In the genomic region with DNA sequence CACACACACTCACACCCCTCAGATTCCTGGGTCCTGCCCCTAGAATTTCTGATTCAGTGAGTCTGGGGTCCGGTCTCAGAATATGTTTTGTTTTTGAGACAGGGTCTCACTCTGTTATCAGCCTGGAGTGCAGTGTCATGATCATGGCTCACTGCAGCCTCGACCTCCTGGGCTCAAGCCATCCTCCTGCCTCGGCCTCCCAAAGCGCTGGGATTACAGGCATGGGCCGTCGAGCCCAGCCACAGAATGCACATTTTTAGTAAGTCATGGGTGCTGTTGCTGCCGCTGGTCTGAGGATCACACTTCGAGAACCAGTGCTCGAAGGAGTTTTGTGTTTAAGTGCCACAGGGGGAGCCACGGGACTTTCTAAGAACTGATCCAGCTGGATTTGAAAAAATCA, we compare ENCODE assay signal across 21 cellular contexts. TPM values are rescaled to one million over a fixed set of nuclear protein-coding genes. Genes with fewer than 3 reads are reported as not detected.
DNase-seq lines count a peak whose midpoint lies in the region; ATAC-seq, FAIRE-seq and TF ChIP-seq lines count a peak whose summit lies in the region.
"Had no signal": no experiment of that assay in that cellular context is flagged by ENCODE, and none has a peak within 500 bp of the region (broad histone marks: within the 10 kb centered on the region; RNA-seq: fewer than 3 reads in every experiment).

No MANE protein-coding gene starts in this region.

- in situ Hi-C loops in HepG2 (cut with HindIII; ENCODE audit: extremely low pct_ligation_motif_present, low pct_unique_long_range_greater_than_20kb), result no loop called here

- POLR2A ChIA-PET in HepG2 (lab: Yijun Ruan, JAX), result no interaction called here

- CTCF ChIA-PET in HepG2 (lab: Yijun Ruan, JAX; ENCODE audit: low intra/inter-chr PET ratio, low total read pairs), result no interaction called here

- H3K27ac Mint-ChIP-seq in T-helper 1 cell treated with Interleukin-12 subunit alpha and Interleukin-12 subunit beta and Interleukin-4 antibody, amounts not matched to agents 30 μg/mL and 1 μg/mL, for 36 hours, result peak overlapping the region; percentile 65
- H3K27ac Mint-ChIP-seq: CD4-positive, alpha-beta T cell had no signal

- H3K36me3 Mint-ChIP-seq in T-helper 1 cell treated with Interleukin-12 subunit alpha and Interleukin-12 subunit beta and Interleukin-4 antibody, amounts not matched to agents 30 μg/mL and 1 μg/mL, for 36 hours (ENCODE audit: low read depth), result peaks cover 1% of the 10 kb centered on the region

- no peak overlapping the region for H3K4me3 Mint-ChIP-seq in T-helper 1 cell treated with Interleukin-12 subunit alpha and Interleukin-12 subunit beta and Interleukin-4 antibody, amounts not matched to agents 30 μg/mL and 1 μg/mL, for 36 hours
- H3K4me3 Mint-ChIP-seq: CD4-positive, alpha-beta T cell had no signal

- H3K9ac ChIP-seq in HepG2 (ENCODE audit: insufficient read depth, low read depth, low read length), result no peak overlapping the region
- H3K9ac ChIP-seq: GM23248 had no signal

- H3K36me3 ChIP-seq in HepG2 (replicated peaks in 1 of 2; ENCODE audit: control insufficient read depth in 1 of 2, insufficient read depth in 2 of 2, low read length in 2 of 2) (peaks cover 37 to 82% of the 10 kb centered on the region in 2 experiments), spleen (no peaks in the 10 kb centered on the region), WERI-Rb-1 (no peaks in the 10 kb centered on the region)
- H3K36me3 ChIP-seq: HAP-1 had no signal

- H3K9me3 Mint-ChIP-seq in T-helper 1 cell treated with Interleukin-12 subunit alpha and Interleukin-12 subunit beta and Interleukin-4 antibody, amounts not matched to agents 30 μg/mL and 1 μg/mL, for 36 hours, result peaks cover 3% of the 10 kb centered on the region
- H3K9me3 Mint-ChIP-seq: CD4-positive, alpha-beta T cell had no signal

- H3K4me2 ChIP-seq in HepG2 (ENCODE audit: low read depth, low read length), result no peak overlapping the region
- H3K4me2 ChIP-seq: A549 had no signal

- TF ChIP-seq EP300 in HepG2 (IDR thresholded peaks at IDR 0.05; ENCODE audit: low read depth in 2 of 2, low read length in 2 of 2) (no peak), HepG2 (CRISPR knock-in tag; IDR thresholded peaks at IDR 0.05; ENCODE audit: borderline replicate concordance) (no peak)

- no peaks in the 10 kb centered on the region for H3K9me3 ChIP-seq in HepG2 (ENCODE audit: low read length)
- H3K9me3 ChIP-seq in spleen, result no peaks in the 10 kb centered on the region
- H3K9me3 ChIP-seq in WERI-Rb-1 (ENCODE audit: severe bottlenecking), result peaks cover 11% of the 10 kb centered on the region
- H3K9me3 ChIP-seq: A549, Caco-2, HAP-1 had no signal

- H3K27me3 ChIP-seq in HepG2 (ENCODE audit: control insufficient read depth in 1 of 2, insufficient read depth in 2 of 2, low read length in 2 of 2) (no peaks in the 10 kb centered on the region), spleen (replicated peaks in 1 of 7) (peaks cover 0 to 13% (median 0%) of the 10 kb centered on the region in 7 donors), WERI-Rb-1 (ENCODE audit: insufficient read depth, low read depth, severe bottlenecking) (peaks cover 12% of the 10 kb centered on the region)

- H3K4me3 ChIP-seq in HepG2 (replicated peaks in 1 of 3; ENCODE audit: insufficient read depth in 1 of 3, low read depth in 2 of 3, low read length in 3 of 3), result no peak overlapping the region
- H3K4me3 ChIP-seq in spleen, result no peak overlapping the region
- H3K4me3 ChIP-seq in WERI-Rb-1 (ENCODE audit: low read depth, low read length), result no peak overlapping the region
- H3K4me3 ChIP-seq: A549, GM23248, HAP-1 had no signal

- H3K27ac ChIP-seq in HepG2 (ENCODE audit: extremely low read length, insufficient read depth, low read length), result no peak overlapping the region
- no peak overlapping the region for H3K27ac ChIP-seq in spleen
- H3K27ac ChIP-seq in WERI-Rb-1, result no peak overlapping the region
- H3K27ac ChIP-seq: 22Rv1, A549, C4-2B, GM23248 had no signal

- peaks cover 4% of the 10 kb centered on the region for H3K27me3 Mint-ChIP-seq in T-helper 1 cell treated with Interleukin-12 subunit alpha and Interleukin-12 subunit beta and Interleukin-4 antibody, amounts not matched to agents 30 μg/mL and 1 μg/mL, for 36 hours (ENCODE audit: low read depth)
- H3K27me3 Mint-ChIP-seq: CD4-positive, alpha-beta T cell had no signal

- no peak for FAIRE-seq in HepG2 (lab: Jason Lieb, UNC)
- FAIRE-seq: A549, D721Med, G401.6, GM12891 had no signal

- no TSS peak for BruUV-seq in HepG2 (replicated peaks; lab: Mats Ljungman, UMichigan)

- H3K4me1 Mint-ChIP-seq in T-helper 1 cell treated with Interleukin-12 subunit alpha and Interleukin-12 subunit beta and Interleukin-4 antibody, amounts not matched to agents 30 μg/mL and 1 μg/mL, for 36 hours (ENCODE audit: low read depth), result peaks cover 4% of the 10 kb centered on the region

- H3K4me1 ChIP-seq in HepG2 (ENCODE audit: insufficient read depth, low read length) (no peaks in the 10 kb centered on the region), spleen (no peaks in the 10 kb centered on the region)
- H3K4me1 ChIP-seq: A549, Caco-2, HAP-1 had no signal

- TF ChIP-seq CTCF in HepG2 (CRISPR knock-in tag; IDR thresholded peaks at IDR 0.05) (no peak), spleen (IDR thresholded peaks at IDR 0.05 in 8 of 11, conservative IDR thresholded peaks at IDR 0.05 in 3 of 11) (no peak), WERI-Rb-1 (IDR thresholded peaks at IDR 0.05; ENCODE audit: low read depth, low read length) (no peak)

- peaks cover 56% of the 10 kb centered on the region for H4K20me1 ChIP-seq in HepG2 (ENCODE audit: insufficient read depth, low read length)

- no peak for DNase-seq in T-helper 1 cell
- DNase-seq in MV-4-11 (lab: John Stamatoyannopoulos, UW), result peak; percentile 15
- DNase-seq in HepG2 (ENCODE audit: low spot score), result no peak
- DNase-seq in spleen, result peak; percentile 33
- no peak for DNase-seq in NCI-H510A (lab: John Stamatoyannopoulos, UW)
- DNase-seq in cerebellar nuclear complex (lab: John Stamatoyannopoulos, UW), result no peak
- no peak for DNase-seq in WERI-Rb-1
- DNase-seq: AML-193; Caco-2; CD4-positive, alpha-beta T cell; GM23248 had no signal

- no peak for ATAC-seq in HepG2
- ATAC-seq: A549 had no signal

- TF ChIP-seq POLR2A in HepG2 (IDR thresholded peaks at IDR 0.05; ENCODE audit: insufficient read depth in 1 of 2, low read depth in 2 of 2, low read length in 2 of 2), result peak in 1 of 2 experiments; percentile 25; a peak in 1 of 4 replicates
- TF ChIP-seq POLR2A in spleen (IDR thresholded peaks at IDR 0.05), result no peak

- H2AFZ ChIP-seq in HepG2 (ENCODE audit: low read length), result no peak overlapping the region
- H2AFZ ChIP-seq: GM23248 had no signal

- no peak for TF ChIP-seq RAD21 in HepG2 (CRISPR knock-in tag; IDR thresholded peaks at IDR 0.05)

- 98% methylated on average over 5 of the region's 10 CpGs for WGBS in HepG2 (ENCODE audit: low lambda C conversion rate)
- WGBS in spleen, 5 donors, result 78 to 87% (median 83%) methylated on average over 10 of the region's 10 CpGs

- H3K79me2 ChIP-seq in HepG2 (ENCODE audit: insufficient read depth, low read length), result no peaks in the 10 kb centered on the region

- intact Hi-C loops in HepG2 (cut with micrococcal nuclease; ENCODE audit: unreplicated experiment) (no loop called here), spleen (cut with DNase I; ENCODE audit: low total_unique reads) (no loop called here)

RNA-seq across cellular contexts. Expression of gene TNFSF14, which starts 22.1 kb away (rescaled TPM):
- total RNA-seq in HepG2 (2016; rRNA removed; fragmentation: Illumina TruSeq; extraction: Trizol), result 0.17 and 0.49 TPM in 2 replicates
- 0.09 and 0.10 TPM in 2 replicates for total RNA-seq in HepG2 (2016; cell fraction: cytosol; rRNA removed; fragmentation: Illumina TruSeq; extraction: Trizol; ENCODE audit: low read depth)
- total RNA-seq in HepG2 (2016; cell fraction: insoluble cytoplasmic fraction; rRNA removed; fragmentation: Illumina TruSeq; extraction: Trizol), result 0.10 and 0.69 TPM in 2 replicates
- total RNA-seq in HepG2 (2016; cell fraction: membrane; rRNA removed; fragmentation: Illumina TruSeq; extraction: Trizol), result 0.10 and 0.15 TPM in 2 replicates
- 0.88 and 1.2 TPM in 2 replicates for total RNA-seq in HepG2 (2016; cell fraction: nucleus; rRNA removed; fragmentation: Illumina TruSeq; extraction: Trizol)
- 9.1 and 10.0 TPM in 2 replicates for polyA plus RNA-seq in HepG2 (2011; rRNA removed)
- 1.9 and 2.2 TPM in 2 replicates for polyA plus RNA-seq in HepG2 (2011; cell fraction: cytosol; rRNA removed)
- polyA plus RNA-seq in HepG2 (2011; cell fraction: nucleus; rRNA removed), result 37.9 and 38.9 TPM in 2 replicates
- 1.7 and 3.2 TPM in 2 replicates for polyA plus RNA-seq in HepG2 (2012)
- polyA plus RNA-seq in HepG2 (2016; cell fraction: cytosol; fragmentation: Illumina TruSeq; extraction: Trizol; ENCODE audit: low read depth), result 0.03 and 0.10 TPM in 2 replicates
- polyA plus RNA-seq in HepG2 (2016; cell fraction: insoluble cytoplasmic fraction; fragmentation: Illumina TruSeq; extraction: Trizol; ENCODE audit: low read depth), result 0.17 TPM in 2 replicates
- polyA plus RNA-seq in HepG2 (2016; cell fraction: membrane; fragmentation: Illumina TruSeq; extraction: Trizol; ENCODE audit: low read depth), result 0.11 and 0.23 TPM in 2 replicates
- 7.9 and 8.1 TPM in 2 replicates for polyA plus RNA-seq in HepG2 (2016; cell fraction: nucleus; fragmentation: Illumina TruSeq; extraction: Trizol; ENCODE audit: insufficient read depth, low read depth)
- polyA minus RNA-seq in HepG2 (2011; rRNA and poly(A)+ RNA removed; ENCODE audit: low replicate concordance), result 0.68 and 5.9 TPM in 2 replicates
- 0.30 and 0.70 TPM in 2 replicates for polyA minus RNA-seq in HepG2 (2011; cell fraction: cytosol; rRNA and poly(A)+ RNA removed)
- polyA minus RNA-seq in HepG2 (2011; cell fraction: nucleus; rRNA and poly(A)+ RNA removed), result 10.8 and 14.2 TPM in 2 replicates
- total RNA-seq in spleen, result 10 to 100 TPM in 2 of 7 donors, 1 to 10 TPM in 5; 5.2 to 10.6 (median 8.2) TPM
- 1 to 10 TPM in 2 of 3 donors, under 1 TPM in 1; 0.41 to 1.6 (median 1.1) TPM for polyA plus RNA-seq in spleen
- total RNA-seq: Caco-2, GM23248, HT-29 had no signal
- polyA plus RNA-seq: BJ, GM23248 had no signal

RNA-seq across cellular contexts. Expression of gene C3, which starts 28.4 kb away (rescaled TPM):
- total RNA-seq in HepG2 (2016; rRNA removed; fragmentation: Illumina TruSeq; extraction: Trizol) (700 and 1,455 TPM in 2 replicates), spleen (10 to 100 TPM in 4 of 7 donors, 1 to 10 TPM in 3; 5.8 to 68.1 (median 19.7) TPM)
- total RNA-seq in HepG2 (2016; cell fraction: cytosol; rRNA removed; fragmentation: Illumina TruSeq; extraction: Trizol; ENCODE audit: low read depth), result 160 and 192 TPM in 2 replicates
- total RNA-seq in HepG2 (2016; cell fraction: insoluble cytoplasmic fraction; rRNA removed; fragmentation: Illumina TruSeq; extraction: Trizol), result 643 and 1,412 TPM in 2 replicates
- total RNA-seq in HepG2 (2016; cell fraction: membrane; rRNA removed; fragmentation: Illumina TruSeq; extraction: Trizol), result 268 and 291 TPM in 2 replicates
- 1,410 and 1,846 TPM in 2 replicates for total RNA-seq in HepG2 (2016; cell fraction: nucleus; rRNA removed; fragmentation: Illumina TruSeq; extraction: Trizol)
- polyA plus RNA-seq in HepG2 (2011; rRNA removed) (6,272 and 9,798 TPM in 2 replicates), spleen (100 to 1,000 TPM in 1 of 3 donors, 10 to 100 TPM in 2; 31.0 to 182 (median 34.1) TPM)
- polyA plus RNA-seq in HepG2 (2011; cell fraction: cytosol; rRNA removed), result 4,601 and 7,618 TPM in 2 replicates
- 6,023 and 6,891 TPM in 2 replicates for polyA plus RNA-seq in HepG2 (2011; cell fraction: nucleus; rRNA removed)
- polyA plus RNA-seq in HepG2 (2012), result 3,859 and 6,494 TPM in 2 replicates
- 195 and 210 TPM in 2 replicates for polyA plus RNA-seq in HepG2 (2016; cell fraction: cytosol; fragmentation: Illumina TruSeq; extraction: Trizol; ENCODE audit: low read depth)
- polyA plus RNA-seq in HepG2 (2016; cell fraction: insoluble cytoplasmic fraction; fragmentation: Illumina TruSeq; extraction: Trizol; ENCODE audit: low read depth), result 903 and 1,023 TPM in 2 replicates
- 286 and 340 TPM in 2 replicates for polyA plus RNA-seq in HepG2 (2016; cell fraction: membrane; fragmentation: Illumina TruSeq; extraction: Trizol; ENCODE audit: low read depth)
- polyA plus RNA-seq in HepG2 (2016; cell fraction: nucleus; fragmentation: Illumina TruSeq; extraction: Trizol; ENCODE audit: insufficient read depth, low read depth), result 3,631 and 3,793 TPM in 2 replicates
- 785 and 9,683 TPM in 2 replicates for polyA minus RNA-seq in HepG2 (2011; rRNA and poly(A)+ RNA removed; ENCODE audit: low replicate concordance)
- polyA minus RNA-seq in HepG2 (2011; cell fraction: cytosol; rRNA and poly(A)+ RNA removed), result 2,000 and 4,520 TPM in 2 replicates
- polyA minus RNA-seq in HepG2 (2011; cell fraction: nucleus; rRNA and poly(A)+ RNA removed), result 1,680 and 2,385 TPM in 2 replicates

RNA-seq across cellular contexts. Expression of gene GPR108, which starts 45.4 kb away (rescaled TPM):
- total RNA-seq in HepG2 (2016; rRNA removed; fragmentation: Illumina TruSeq; extraction: Trizol), result 24.1 and 36.4 TPM in 2 replicates
- total RNA-seq in HepG2 (2016; cell fraction: cytosol; rRNA removed; fragmentation: Illumina TruSeq; extraction: Trizol; ENCODE audit: low read depth), result 38.0 and 46.7 TPM in 2 replicates
- total RNA-seq in HepG2 (2016; cell fraction: insoluble cytoplasmic fraction; rRNA removed; fragmentation: Illumina TruSeq; extraction: Trizol), result 17.4 and 36.4 TPM in 2 replicates
- 50.7 and 59.0 TPM in 2 replicates for total RNA-seq in HepG2 (2016; cell fraction: membrane; rRNA removed; fragmentation: Illumina TruSeq; extraction: Trizol)
- 28.9 and 37.5 TPM in 2 replicates for total RNA-seq in HepG2 (2016; cell fraction: nucleus; rRNA removed; fragmentation: Illumina TruSeq; extraction: Trizol)
- polyA plus RNA-seq in HepG2 (2011; rRNA removed), result 63.0 and 69.7 TPM in 2 replicates
- 52.1 and 59.5 TPM in 2 replicates for polyA plus RNA-seq in HepG2 (2011; cell fraction: cytosol; rRNA removed)
- polyA plus RNA-seq in HepG2 (2011; cell fraction: nucleus; rRNA removed), result 207 and 243 TPM in 2 replicates
- polyA plus RNA-seq in HepG2 (2012), result 28.8 and 45.1 TPM in 2 replicates
- 45.8 and 48.0 TPM in 2 replicates for polyA plus RNA-seq in HepG2 (2016; cell fraction: cytosol; fragmentation: Illumina TruSeq; extraction: Trizol; ENCODE audit: low read depth)
- polyA plus RNA-seq in HepG2 (2016; cell fraction: insoluble cytoplasmic fraction; fragmentation: Illumina TruSeq; extraction: Trizol; ENCODE audit: low read depth), result 22.1 and 29.5 TPM in 2 replicates
- 52.9 and 59.3 TPM in 2 replicates for polyA plus RNA-seq in HepG2 (2016; cell fraction: membrane; fragmentation: Illumina TruSeq; extraction: Trizol; ENCODE audit: low read depth)
- 87.3 and 93.9 TPM in 2 replicates for polyA plus RNA-seq in HepG2 (2016; cell fraction: nucleus; fragmentation: Illumina TruSeq; extraction: Trizol; ENCODE audit: insufficient read depth, low read depth)
- 154 and 189 TPM in 2 replicates for polyA minus RNA-seq in HepG2 (2011; rRNA and poly(A)+ RNA removed; ENCODE audit: low replicate concordance)
- polyA minus RNA-seq in HepG2 (2011; cell fraction: cytosol; rRNA and poly(A)+ RNA removed), result 18.7 and 18.9 TPM in 2 replicates
- 28.3 and 32.7 TPM in 2 replicates for polyA minus RNA-seq in HepG2 (2011; cell fraction: nucleus; rRNA and poly(A)+ RNA removed)
- total RNA-seq in spleen, result 10 to 100 TPM; 35.4 to 75.0 (median 56.0) TPM
- 100 to 1,000 TPM in 1 of 3 donors, 10 to 100 TPM in 2; 66.9 to 102 (median 91.8) TPM for polyA plus RNA-seq in spleen

RNA-seq across cellular contexts. Expression of gene TRIP10, which starts 47.5 kb away (rescaled TPM):
- total RNA-seq in HepG2 (2016; rRNA removed; fragmentation: Illumina TruSeq; extraction: Trizol) (24.1 and 32.5 TPM in 2 replicates), spleen (10 to 100 TPM; 25.4 to 50.3 (median 32.1) TPM)
- 14.5 and 17.4 TPM in 2 replicates for total RNA-seq in HepG2 (2016; cell fraction: cytosol; rRNA removed; fragmentation: Illumina TruSeq; extraction: Trizol; ENCODE audit: low read depth)
- total RNA-seq in HepG2 (2016; cell fraction: insoluble cytoplasmic fraction; rRNA removed; fragmentation: Illumina TruSeq; extraction: Trizol), result 21.0 and 35.2 TPM in 2 replicates
- 24.2 and 24.9 TPM in 2 replicates for total RNA-seq in HepG2 (2016; cell fraction: membrane; rRNA removed; fragmentation: Illumina TruSeq; extraction: Trizol)
- 15.8 and 19.9 TPM in 2 replicates for total RNA-seq in HepG2 (2016; cell fraction: nucleus; rRNA removed; fragmentation: Illumina TruSeq; extraction: Trizol)
- polyA plus RNA-seq in HepG2 (2011; rRNA removed) (33.2 and 39.4 TPM in 2 replicates), spleen (10 to 100 TPM; 17.2 to 58.2 (median 36.1) TPM)
- 27.2 and 31.9 TPM in 2 replicates for polyA plus RNA-seq in HepG2 (2011; cell fraction: cytosol; rRNA removed)
- polyA plus RNA-seq in HepG2 (2011; cell fraction: nucleus; rRNA removed), result 93.2 and 99.5 TPM in 2 replicates
- 45.5 and 60.4 TPM in 2 replicates for polyA plus RNA-seq in HepG2 (2012)
- polyA plus RNA-seq in HepG2 (2016; cell fraction: cytosol; fragmentation: Illumina TruSeq; extraction: Trizol; ENCODE audit: low read depth), result 20.7 and 22.0 TPM in 2 replicates
- 32.6 and 39.0 TPM in 2 replicates for polyA plus RNA-seq in HepG2 (2016; cell fraction: insoluble cytoplasmic fraction; fragmentation: Illumina TruSeq; extraction: Trizol; ENCODE audit: low read depth)
- 29.2 and 30.7 TPM in 2 replicates for polyA plus RNA-seq in HepG2 (2016; cell fraction: membrane; fragmentation: Illumina TruSeq; extraction: Trizol; ENCODE audit: low read depth)
- polyA plus RNA-seq in HepG2 (2016; cell fraction: nucleus; fragmentation: Illumina TruSeq; extraction: Trizol; ENCODE audit: insufficient read depth, low read depth), result 79.8 and 91.2 TPM in 2 replicates
- 17.1 and 24.3 TPM in 2 replicates for polyA minus RNA-seq in HepG2 (2011; rRNA and poly(A)+ RNA removed; ENCODE audit: low replicate concordance)
- 14.9 and 15.0 TPM in 2 replicates for polyA minus RNA-seq in HepG2 (2011; cell fraction: cytosol; rRNA and poly(A)+ RNA removed)
- polyA minus RNA-seq in HepG2 (2011; cell fraction: nucleus; rRNA and poly(A)+ RNA removed), result 19.4 and 20.3 TPM in 2 replicates

Comparison
In these comparisons a context has a peak if more than half of its experiments do, and no peak if none do; other contexts are left out.
1. DNase-seq: peak in MV-4-11 (single experiment) and spleen (single experiment); none in T-helper 1 cell (0 of 5), HepG2 (single experiment), NCI-H510A (single experiment), cerebellar nuclear complex (0 of 2) and WERI-Rb-1 (single experiment).